Comparison of ENCODE assay signal across 10 cellular contexts in genomic region chr3:171049831-171050444, GRCh38. TPM values are rescaled to one million over a fixed set of nuclear protein-coding genes. Genes with fewer than 3 reads are reported as not detected.
A peak's percentile ranks its signal among the peaks of the same experiment; 100 is the strongest.
DNase-seq lines count a peak whose midpoint lies in the region; ATAC-seq and TF ChIP-seq lines count a peak whose summit lies in the region.
"Had no signal": no experiment of that assay in that cellular context is flagged by ENCODE, and none has a peak within 500 bp of the region (broad histone marks: within the 10 kb centered on the region; RNA-seq: fewer than 3 reads in every experiment).

No MANE protein-coding gene starts in this region.

- ATAC-seq in GM21723 (IDR thresholded peaks at IDR 0.05; ENCODE audit: unreplicated experiment) (peak; percentile 92), RWPE2 (ENCODE audit: low read depth) (peak; percentile 97)

- H3K36me3 ChIP-seq in RWPE2 (ENCODE audit: low read depth) (no peaks in the 10 kb centered on the region), ascending aorta (no peaks in the 10 kb centered on the region)
- H3K36me3 ChIP-seq: BLaER1 treated with 17β-estradiol and CSF1 and Interleukin-3, amounts not matched to agents 10 nM and 100 nM had no signal

- TF ChIP-seq CTCF in RWPE2 (IDR thresholded peaks at IDR 0.05; ENCODE audit: poor library complexity, severe bottlenecking): peak; percentile 87
- peak; percentile 42 to 70 (median 45) for TF ChIP-seq CTCF in ascending aorta (IDR thresholded peaks at IDR 0.05)

- no peaks in the 10 kb centered on the region for H3K9me3 ChIP-seq in RWPE2 (ENCODE audit: severe bottlenecking)
- H3K9me3 ChIP-seq in ascending aorta: no peaks in the 10 kb centered on the region
- H3K9me3 ChIP-seq: BLaER1 treated with 17β-estradiol and CSF1 and Interleukin-3, amounts not matched to agents 10 nM and 100 nM had no signal

- no peak overlapping the region for H3K4me3 ChIP-seq in Jurkat, Clone E6-1 (ENCODE audit: low read length)
- H3K4me3 ChIP-seq in RWPE2 (ENCODE audit: severe bottlenecking) (no peak overlapping the region), ascending aorta (no peak overlapping the region)
- H3K4me3 ChIP-seq: BLaER1 treated with 17β-estradiol and CSF1 and Interleukin-3, amounts not matched to agents 10 nM and 100 nM had no signal

- H3K27me3 ChIP-seq in RWPE2 (ENCODE audit: insufficient read depth, poor library complexity, severe bottlenecking) (no peaks in the 10 kb centered on the region), ascending aorta (no peaks in the 10 kb centered on the region)
- H3K27me3 ChIP-seq: BLaER1 treated with 17β-estradiol and CSF1 and Interleukin-3, amounts not matched to agents 10 nM and 100 nM had no signal

- H3K27ac ChIP-seq in RWPE2 (ENCODE audit: poor library complexity, severe bottlenecking) (no peak overlapping the region), ascending aorta (no peak overlapping the region)
- H3K27ac ChIP-seq: BLaER1 treated with 17β-estradiol and CSF1 and Interleukin-3, amounts not matched to agents 10 nM and 100 nM; epithelial cell of prostate had no signal

- peaks cover under 1% of the 10 kb centered on the region for H3K4me1 ChIP-seq in RWPE2 (ENCODE audit: insufficient read depth, poor library complexity, severe bottlenecking)
- H3K4me1 ChIP-seq in ascending aorta: no peaks in the 10 kb centered on the region
- H3K4me1 ChIP-seq: BLaER1 treated with 17β-estradiol and CSF1 and Interleukin-3, amounts not matched to agents 10 nM and 100 nM had no signal

- peak; percentile 60 for DNase-seq in NCI-H1436 (lab: John Stamatoyannopoulos, UW)
- DNase-seq in NCI-H1436 treated with DMSO at 0.1 percent for 48 hours (lab: John Stamatoyannopoulos, UW): no peak
- peak; percentile 31 for DNase-seq in Jurkat, Clone E6-1 (ENCODE audit: low read depth, low spot score)
- peak; percentile 49 for DNase-seq in RWPE2 (ENCODE audit: low spot score)
- DNase-seq in ascending aorta (ENCODE audit: low spot score in 2 of 2): peak in 1 of 2 donors; percentile 67
- DNase-seq in hepatic stellate cell (ENCODE audit: low spot score): peak; percentile 51
- DNase-seq in stimulated activated CD4-positive, alpha-beta T cell treated with anti-CD3 and anti-CD28 coated beads, Interleukin-12 subunit alpha, Interleukin-12 subunit beta, amount 100 ng/mL, for 4 hours: peak; percentile 7

- intact Hi-C loops in ascending aorta (cut with DNase I): loop anchor here (1.0 kb wide), 1 partner anchor 517 kb away; no protein-coding TSS in a partner anchor

RNA-seq across cellular contexts. Expression of gene SLC2A2, which starts 23.4 kb away (rescaled TPM):
- polyA plus RNA-seq in Jurkat, Clone E6-1 (2012; ENCODE audit: insufficient read depth, insufficient read length): not detected
- not detected for total RNA-seq in ascending aorta
